In genomic region chr10:131983780-131984179, GRCh38 we compare ENCODE assay signal across 13 cellular contexts. TPM values are rescaled to one million over a fixed set of nuclear protein-coding genes. Genes with fewer than 3 reads are reported as not detected.
DNase-seq lines count a peak whose midpoint lies in the region; ATAC-seq and TF ChIP-seq lines count a peak whose summit lies in the region.
"Had no signal": no experiment of that assay in that cellular context is flagged by ENCODE, and none has a peak within 500 bp of the region (broad histone marks: within the 10 kb centered on the region; RNA-seq: fewer than 3 reads in every experiment).

No MANE protein-coding gene starts in this region.

- no TSS peak for BruUV-seq in A673 (replicated peaks; lab: Mats Ljungman, UMichigan)

- H3K9me3 ChIP-seq in SJSA1 (replicated peaks): 0 out of 2 replicates have a peak, but pooled peaks cover 5% of the 10 kb centered on the region
- H3K9me3 ChIP-seq in fibroblast of lung (ENCODE audit: control insufficient read depth, insufficient read depth, low read depth, low read length): no peaks in the 10 kb centered on the region
- no peaks in the 10 kb centered on the region for H3K9me3 ChIP-seq in skeletal muscle satellite cell (replicated peaks; ENCODE audit: low read length)
- no peaks in the 10 kb centered on the region for H3K9me3 ChIP-seq in A673 (ENCODE audit: low read depth, low read length, poor library complexity, severe bottlenecking)
- no peaks in the 10 kb centered on the region for H3K9me3 ChIP-seq in stomach
- H3K9me3 ChIP-seq: tibial artery had no signal

- H3K27me3 ChIP-seq in SJSA1 (replicated peaks) (no peaks in the 10 kb centered on the region), fibroblast of lung (ENCODE audit: control insufficient read depth, insufficient read depth, low read length) (no peaks in the 10 kb centered on the region), skeletal muscle satellite cell (ENCODE audit: control insufficient read depth, insufficient read depth, low read length) (no peaks in the 10 kb centered on the region), A673 (replicated peaks; ENCODE audit: insufficient read depth, low read depth, low read length, poor library complexity) (no peaks in the 10 kb centered on the region), stomach (peaks cover 0 to 10% (median 6%) of the 10 kb centered on the region in 3 donors)
- H3K27me3 ChIP-seq: tibial artery had no signal

- WGBS in stomach, 5 donors: 65 to 74% (median 67%) methylated on average over 6 of the region's 6 CpGs

- POLR2A ChIA-PET in A673 (lab: Charles Lee; ENCODE audit: low non-redundant PET): no interaction called here

- DNase-seq in G401 (ENCODE audit: low spot score) (peak; percentile 33), SJSA1 (ENCODE audit: low read depth in 1 of 2, low spot score in 2 of 2) (peak; percentile 80 to 81), fibroblast of lung (ENCODE audit: low read depth in 2 of 2) (peak; percentile 92 to 95), ACHN (no peak), A673 (ENCODE audit: low spot score) (no peak), stomach (no peak)
- DNase-seq: activated T-cell treated with anti-CD3 and anti-CD28 coated beads for 4 hours, NCI-H1930, SW 1271, tibial artery had no signal

- H3K4me2 ChIP-seq in fibroblast of lung (ENCODE audit: extremely low read depth, insufficient read depth, low read length) (no peak overlapping the region), skeletal muscle satellite cell (ENCODE audit: low read length) (peak overlapping the region; percentile 25)

- CTCF ChIA-PET in A673 (lab: Charles Lee): no interaction called here

- TF ChIP-seq POLR2A in stomach (IDR thresholded peaks at IDR 0.05): no peak

- in situ Hi-C loops in G401 (cut with HindIII; ENCODE audit: low sequenced_read_pairs): no loop called here
- in situ Hi-C loops in ACHN (cut with HindIII; ENCODE audit: low pct_ligation_motif_present, low pct_unique_long_range_greater_than_20kb, low sequenced_read_pairs): no loop called here

- H3K36me3 ChIP-seq in SJSA1 (peaks cover 20% of the 10 kb centered on the region), fibroblast of lung (ENCODE audit: control insufficient read depth, insufficient read depth, low read length) (no peaks in the 10 kb centered on the region), skeletal muscle satellite cell (ENCODE audit: insufficient read depth, low read length) (no peaks in the 10 kb centered on the region), A673 (ENCODE audit: insufficient read depth, low read length, poor library complexity, severe bottlenecking) (no peaks in the 10 kb centered on the region), stomach (no peaks in the 10 kb centered on the region)
- H3K36me3 ChIP-seq: tibial artery had no signal

- TF ChIP-seq EP300 in stomach (IDR thresholded peaks at IDR 0.05): no peak

- H3K4me3 ChIP-seq in SJSA1 (no peak overlapping the region), fibroblast of lung (replicated peaks in 1 of 4; ENCODE audit: control extremely low read depth in 1 of 4, insufficient read depth in 1 of 4, low read depth in 3 of 4, low read length in 4 of 4) (no peak overlapping the region), skeletal muscle satellite cell (ENCODE audit: low read length) (peak overlapping the region; percentile 32), A673 (ENCODE audit: low read depth, low read length, poor library complexity, severe bottlenecking) (no peak overlapping the region), stomach (no peak overlapping the region)
- H3K4me3 ChIP-seq: tibial artery had no signal

- H2AFZ ChIP-seq in fibroblast of lung (ENCODE audit: low read length): no peak overlapping the region

- no peaks in the 10 kb centered on the region for H4K20me1 ChIP-seq in fibroblast of lung (ENCODE audit: control insufficient read depth, extremely low read depth, insufficient read depth, low read length)

- intact Hi-C loops in A673 (cut with micrococcal nuclease; ENCODE audit: unreplicated experiment) (no loop called here), stomach (cut with DNase I; ENCODE audit: low total_unique reads) (no loop called here)

- H3K79me2 ChIP-seq in fibroblast of lung (ENCODE audit: control insufficient read depth, insufficient read depth, low read length): peaks cover 27% of the 10 kb centered on the region

- H3K27ac ChIP-seq in SJSA1: no peak overlapping the region
- H3K27ac ChIP-seq in fibroblast of lung (ENCODE audit: insufficient read depth, low read length): no peak overlapping the region
- H3K27ac ChIP-seq in A673 (ENCODE audit: low read depth, low read length, poor library complexity, severe bottlenecking): no peak overlapping the region
- H3K27ac ChIP-seq in stomach: peak overlapping the region in 2 of 5 donors; percentile 2 to 30
- H3K27ac ChIP-seq: HL-60, tibial artery had no signal

- H3K9ac ChIP-seq in fibroblast of lung (ENCODE audit: insufficient read depth, low read length): no peak overlapping the region
- no peak overlapping the region for H3K9ac ChIP-seq in skeletal muscle satellite cell (ENCODE audit: low read depth, low read length)

- no peak for ATAC-seq in GM18873 (IDR thresholded peaks at IDR 0.05; ENCODE audit: low FRiP score, unreplicated experiment)

- H3K4me1 ChIP-seq in SJSA1 (replicated peaks): peaks cover 41% of the 10 kb centered on the region
- H3K4me1 ChIP-seq in fibroblast of lung (ENCODE audit: control insufficient read depth, extremely low read depth, insufficient read depth, low read length): peaks cover 3% of the 10 kb centered on the region
- H3K4me1 ChIP-seq in skeletal muscle satellite cell (ENCODE audit: control insufficient read depth, insufficient read depth, low read length): peaks cover 26% of the 10 kb centered on the region
- peaks cover 6% of the 10 kb centered on the region for H3K4me1 ChIP-seq in A673 (ENCODE audit: insufficient read depth, low read length, poor library complexity, severe bottlenecking)
- H3K4me1 ChIP-seq in stomach: peaks cover 16 to 34% (median 28%) of the 10 kb centered on the region in 4 donors

- TF ChIP-seq CTCF in fibroblast of lung (conservative IDR thresholded peaks at IDR 0.05 in 1 of 2, IDR thresholded peaks at IDR 0.05 in 1 of 2; ENCODE audit: low read depth in 1 of 2, low read length in 2 of 2) (no peak), A673 (conservative IDR thresholded peaks at IDR 0.05; ENCODE audit: low read depth, low read length) (no peak), stomach (IDR thresholded peaks at IDR 0.05) (no peak)

RNA-seq across cellular contexts. Expression of gene BNIP3, which starts 2.1 kb away (rescaled TPM):
- 81.6 and 96.5 TPM in 2 replicates for total RNA-seq in G401 (2014; rRNA removed; shearing (Covaris generic))
- 145 and 166 TPM in 2 replicates for total RNA-seq in SJSA1 (2014; rRNA removed; shearing (Covaris generic))
- total RNA-seq in fibroblast of lung (62.4 and 66.5 TPM in 2 replicates), A673 (2021) (24.9 and 33.2 TPM in 2 replicates), stomach (10 to 100 TPM in 4 of 5 donors, 1 to 10 TPM in 1; 9.8 to 81.7 (median 21.5) TPM)
- polyA plus RNA-seq in fibroblast of lung (64.4 and 104 TPM in 2 replicates), stomach (10 to 100 TPM; 19.5 to 31.5 (median 22.5) TPM)
- polyA plus RNA-seq in fibroblast of lung (2012): 63.8 and 103 TPM in 2 replicates
- polyA minus RNA-seq in fibroblast of lung (ENCODE audit: low replicate concordance): 8.4 and 12.1 TPM in 2 replicates
- total RNA-seq in skeletal muscle satellite cell (2012; rRNA removed): 239 and 396 TPM in 2 replicates

Comparison
In these comparisons a context has a peak if more than half of its experiments do, and no peak if none do; other contexts are left out.
1. DNase-seq: peak in G401 (single experiment), SJSA1 (2 of 2) and fibroblast of lung (2 of 2); none in ACHN (single experiment), A673 (single experiment) and stomach (single experiment).